In genomic region chr14:93033983-93034670, GRCh38 we compare ENCODE assay signal across 8 cellular contexts.
A peak's percentile ranks its signal among the peaks of the same experiment; 100 is the strongest.
DNase-seq lines count a peak whose midpoint lies in the region; ATAC-seq and TF ChIP-seq lines count a peak whose summit lies in the region.

No MANE protein-coding gene starts in this region.

- ATAC-seq in activated T-cell treated with anti-CD3 and anti-CD28 coated beads, Interleukin-2, amount 50 U/mL, for 4 hours: peak; percentile 81 to 86

- no peaks in the 10 kb centered on the region for H3K9me3 Mint-ChIP-seq in activated T-cell treated with anti-CD3 and anti-CD28 coated beads, Interleukin-2, amount 50 U/mL, for 4 hours

- peaks cover 26% of the 10 kb centered on the region for H3K4me1 Mint-ChIP-seq in activated T-cell treated with anti-CD3 and anti-CD28 coated beads, Interleukin-2, amount 50 U/mL, for 4 hours (ENCODE audit: low read depth)

- no peaks in the 10 kb centered on the region for H3K9me3 ChIP-seq in cardiac muscle cell (ENCODE audit: low read depth)

- H3K27me3 ChIP-seq in cardiac muscle cell: no peaks in the 10 kb centered on the region

- TF ChIP-seq CTCF in AG04449 (IDR thresholded peaks at IDR 0.05; ENCODE audit: insufficient read depth, low read length, missing control alignments): peak; percentile 52
- peak; percentile 55 for TF ChIP-seq CTCF in cardiac muscle cell (IDR thresholded peaks at IDR 0.05; ENCODE audit: low read depth, low read length)

- no peak overlapping the region for H3K4me3 ChIP-seq in AG04449 (ENCODE audit: low read depth, low read length)
- H3K4me3 ChIP-seq in cardiac muscle cell: no peak overlapping the region

- no peak overlapping the region for H3K4me3 Mint-ChIP-seq in activated T-cell treated with anti-CD3 and anti-CD28 coated beads, Interleukin-2, amount 50 U/mL, for 4 hours

- POLR2A ChIA-PET in AG04449 (lab: Yijun Ruan, JAX): no interaction called here

- no peak overlapping the region for H3K27ac ChIP-seq in cardiac muscle cell

- no peaks in the 10 kb centered on the region for H3K27me3 Mint-ChIP-seq in activated T-cell treated with anti-CD3 and anti-CD28 coated beads, Interleukin-2, amount 50 U/mL, for 4 hours (ENCODE audit: low read depth)

- in situ Hi-C loops in KBM-7 (cut with MboI; ENCODE audit: low pct_unique_long_range_greater_than_20kb, low sequenced_read_pairs): no loop called here

- no peaks in the 10 kb centered on the region for H3K36me3 ChIP-seq in cardiac muscle cell

- CTCF ChIA-PET in AG04449 (lab: Yijun Ruan, JAX): interaction anchor here (0.9 to 1.1 kb wide), 2 partner anchors 9 to 79 kb away, joined by 3 to 4 read pairs; no protein-coding TSS in a partner anchor

- peaks cover 6% of the 10 kb centered on the region for H3K36me3 Mint-ChIP-seq in activated T-cell treated with anti-CD3 and anti-CD28 coated beads, Interleukin-2, amount 50 U/mL, for 4 hours (ENCODE audit: insufficient read depth)

- H3K4me1 ChIP-seq in cardiac muscle cell (ENCODE audit: low read depth): peaks cover 44% of the 10 kb centered on the region

- DNase-seq in AG04449 (ENCODE audit: low read depth, low spot score): no peak
- peak; percentile 84 for DNase-seq in GM19240 (ENCODE audit: insufficient read length, low spot score)
- DNase-seq in KBM-7: peak; percentile 32
- DNase-seq in activated T-cell treated with anti-CD3 and anti-CD28 coated beads, Interleukin-2, amount 50 U/mL, for 4 hours: peak; percentile 34
- DNase-seq in cardiac muscle cell (ENCODE audit: low read depth in 1 of 2, low spot score in 1 of 2): peak in 1 of 2 donors; percentile 51
- peak; percentile 41 for DNase-seq in stimulated activated CD8-positive, alpha-beta memory T cell treated with anti-CD3 and anti-CD28 coated beads, Interleukin-12 subunit alpha, Interleukin-12 subunit beta, amount 100 ng/mL, for 1 hour (ENCODE audit: low read depth)
- DNase-seq in kidney glomerular epithelial cell (lab: John Stamatoyannopoulos, UW): no peak
- no peak for DNase-seq in SHP77 treated with DMSO at 0.1 percent for 48 hours (lab: John Stamatoyannopoulos, UW)

Comparison
In these comparisons a context has a peak if more than half of its experiments do, and no peak if none do; other contexts are left out.
1. DNase-seq: peak in GM19240 (single experiment), KBM-7 (single experiment), activated T-cell treated with anti-CD3 and anti-CD28 coated beads, Interleukin-2, amount 50 U/mL, for 4 hours (single experiment) and stimulated activated CD8-positive, alpha-beta memory T cell treated with anti-CD3 and anti-CD28 coated beads, Interleukin-12 subunit alpha, Interleukin-12 subunit beta, amount 100 ng/mL, for 1 hour (single experiment); none in AG04449 (single experiment), kidney glomerular epithelial cell (single experiment) and SHP77 treated with DMSO at 0.1 percent for 48 hours (single experiment).